ENCODE assay signal across 1 cellular context in genomic region chr2:99348173-99348572, GRCh38.
TF ChIP-seq lines count a peak whose summit lies in the region.

No MANE protein-coding gene starts in this region.

TF ChIP-seq in GM23338, 12 proteins besides CTCF, POLR2A, EP300 and RAD21:
- TF ChIP-seq REST (IDR thresholded peaks at IDR 0.05; ENCODE audit: unreplicated experiment): no peak
- TF ChIP-seq NANOG (IDR thresholded peaks at IDR 0.05; ENCODE audit: borderline replicate concordance): no peak
- TF ChIP-seq EZH2 (IDR thresholded peaks at IDR 0.05; ENCODE audit: low read depth, unreplicated experiment): no peak
- no peak for TF ChIP-seq ETS1 (IDR thresholded peaks at IDR 0.05)
- TF ChIP-seq CREB1 (CRISPR knock-in tag; IDR thresholded peaks at IDR 0.05; ENCODE audit: low read depth): no peak
- no peak for TF ChIP-seq ZNF114 (CRISPR knock-in tag; IDR thresholded peaks at IDR 0.05)
- TF ChIP-seq EZH2phosphoT487 (IDR thresholded peaks at IDR 0.05; ENCODE audit: unreplicated experiment): no peak
- TF ChIP-seq JUNB (IDR thresholded peaks at IDR 0.05; ENCODE audit: unreplicated experiment): no peak
- no peak for TF ChIP-seq STAT1 (IDR thresholded peaks at IDR 0.05; ENCODE audit: unreplicated experiment)
- TF ChIP-seq POLR2AphosphoS5 (IDR thresholded peaks at IDR 0.05; ENCODE audit: low read depth): no peak
- no peak for TF ChIP-seq ZNF462 (CRISPR knock-in tag; IDR thresholded peaks at IDR 0.05)
- no peak for TF ChIP-seq ZNF331 (CRISPR knock-in tag; IDR thresholded peaks at IDR 0.05; ENCODE audit: low read depth)
